In the genomic region with DNA sequence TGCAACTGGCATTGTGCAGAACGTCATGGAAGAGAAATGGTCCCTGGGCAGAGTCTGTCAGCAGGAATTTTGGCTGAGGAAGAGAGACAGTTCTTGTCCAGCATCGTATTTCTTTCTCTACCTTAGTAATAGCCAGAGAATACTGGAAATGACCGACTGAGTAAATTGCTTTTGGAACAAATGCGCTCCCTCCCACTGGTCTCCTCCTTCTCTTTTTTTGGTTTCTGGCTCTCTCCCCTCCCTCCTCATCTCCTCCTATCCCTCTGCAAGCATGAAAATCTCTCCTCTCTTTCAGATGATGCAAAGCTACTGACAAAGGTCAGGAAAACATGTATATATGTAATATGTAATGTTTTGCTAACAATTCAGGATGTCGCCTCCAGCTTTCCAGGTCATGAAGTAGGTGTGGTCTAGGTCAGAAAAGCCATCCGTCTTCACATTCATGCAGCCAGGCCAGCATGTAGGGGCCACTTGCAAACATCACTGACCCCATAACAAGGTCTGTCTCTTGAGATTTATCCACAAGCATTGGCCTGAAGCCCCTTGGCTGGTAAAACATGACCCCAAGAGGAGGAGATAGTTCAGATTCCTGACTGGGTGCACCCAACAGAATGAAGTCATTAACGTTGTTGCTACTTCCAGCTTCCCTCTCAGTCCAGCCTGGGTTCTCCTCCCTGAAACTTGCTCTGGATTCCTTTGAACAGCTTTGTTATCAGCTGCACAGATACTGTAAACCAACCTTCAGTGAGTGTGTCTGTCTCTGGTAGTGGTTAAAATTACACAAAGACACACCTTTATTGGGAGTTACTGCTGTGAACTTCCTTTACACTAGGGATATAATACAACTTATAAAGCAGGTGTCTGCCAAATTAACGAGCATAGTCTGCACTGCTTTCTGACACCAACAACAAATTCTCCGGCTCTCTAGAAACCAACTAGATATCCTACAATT, we compare ENCODE assay signal across 22 cellular contexts.
DNase-seq lines count a peak whose midpoint lies in the region; ATAC-seq and TF ChIP-seq lines count a peak whose summit lies in the region.
"Had no signal": no experiment of that assay in that cellular context is flagged by ENCODE, and none has a peak within 500 bp of the region (broad histone marks: within the 10 kb centered on the region; RNA-seq: fewer than 3 reads in every experiment).

No MANE protein-coding gene starts in this region.

- no peaks in the 10 kb centered on the region for H3K27me3 Mint-ChIP-seq in endodermal cell (ENCODE audit: insufficient read depth)
- no peaks in the 10 kb centered on the region for H3K27me3 Mint-ChIP-seq in CD8-positive, alpha-beta T cell (ENCODE audit: low read depth)
- H3K27me3 Mint-ChIP-seq: CD4-positive, alpha-beta memory T cell had no signal

- H3K4me2 ChIP-seq in mesendoderm (ENCODE audit: low read length), result no peak overlapping the region
- H3K4me2 ChIP-seq: BLaER1 had no signal

- no peak overlapping the region for H3K4ac ChIP-seq in mesendoderm (ENCODE audit: low read depth, low read length)

- H3K9me3 Mint-ChIP-seq in endodermal cell, result peaks cover 17% of the 10 kb centered on the region
- peaks cover 14% of the 10 kb centered on the region for H3K9me3 Mint-ChIP-seq in CD8-positive, alpha-beta T cell

- POLR2A ChIA-PET in CD8-positive, alpha-beta T cell (lab: Charles Lee), result no interaction called here

- peaks cover 14% of the 10 kb centered on the region for H3K9me3 ChIP-seq in endodermal cell (ENCODE audit: control insufficient read depth, low read length)
- H3K9me3 ChIP-seq in aorta (ENCODE audit: control insufficient read depth, low read length), result no peaks in the 10 kb centered on the region
- no peaks in the 10 kb centered on the region for H3K9me3 ChIP-seq in CD8-positive, alpha-beta T cell (ENCODE audit: low read length)
- H3K9me3 ChIP-seq: BLaER1 had no signal

- no peak for TF ChIP-seq CTCF in endodermal cell (conservative IDR thresholded peaks at IDR 0.05)
- TF ChIP-seq CTCF in CD8-positive, alpha-beta T cell (IDR thresholded peaks at IDR 0.05), result no peak

- H3K36me3 Mint-ChIP-seq in endodermal cell (ENCODE audit: low read depth), result peaks cover 9% of the 10 kb centered on the region
- H3K36me3 Mint-ChIP-seq in CD8-positive, alpha-beta T cell, result no peaks in the 10 kb centered on the region
- H3K36me3 Mint-ChIP-seq: CD14-positive monocyte; CD4-positive, alpha-beta memory T cell had no signal

- no peak overlapping the region for H2AK5ac ChIP-seq in mesendoderm (ENCODE audit: low read length)

- WGBS in endodermal cell (ENCODE audit: insufficient coverage in 1 of 2, insufficient read length in 1 of 2), 2 experiments, result 88 to 94% methylated on average over 5 to 9 of the region's 9 CpGs
- WGBS in mesendoderm (ENCODE audit: extremely low coverage, insufficient coverage, low lambda C conversion rate), result no CpG with 5 or more reads among the region's 9 CpGs
- WGBS in aorta, 2 donors, result 35 to 51% methylated on average over 9 of the region's 9 CpGs

- ATAC-seq in aorta (ENCODE audit: low FRiP score), result peak; percentile 41
- ATAC-seq in GM19328 (IDR thresholded peaks at IDR 0.05; ENCODE audit: unreplicated experiment), result no peak
- no peak for ATAC-seq in CD8-positive, alpha-beta T cell
- ATAC-seq in GM18519 (IDR thresholded peaks at IDR 0.05; ENCODE audit: low FRiP score, unreplicated experiment), result no peak
- ATAC-seq: HCT116 had no signal

- H3K18ac ChIP-seq in mesendoderm (ENCODE audit: low read length), result peak overlapping the region; percentile 87

- H2BK120ac ChIP-seq in mesendoderm (ENCODE audit: low read depth, low read length), result no peak overlapping the region

- intact Hi-C loops in posterior vena cava (cut with DNase I) (no loop called here), aorta (cut with DNase I) (no loop called here)
- intact Hi-C loops in CD8-positive, alpha-beta T cell (cut with DNase I, micrococcal nuclease), result no loop called here

- no peak overlapping the region for H4K8ac ChIP-seq in mesendoderm (ENCODE audit: low read depth, low read length)

- no peak overlapping the region for H3K23ac ChIP-seq in mesendoderm (ENCODE audit: low read length)

- H3K4me1 Mint-ChIP-seq in endodermal cell, result peaks cover 34% of the 10 kb centered on the region
- no peaks in the 10 kb centered on the region for H3K4me1 Mint-ChIP-seq in CD8-positive, alpha-beta T cell (ENCODE audit: low read depth)
- H3K4me1 Mint-ChIP-seq: CD14-positive monocyte; CD4-positive, alpha-beta memory T cell had no signal

- H2BK15ac ChIP-seq in mesendoderm (replicated peaks; ENCODE audit: low read depth), result no peak overlapping the region

- no peak overlapping the region for H4K5ac ChIP-seq in mesendoderm (ENCODE audit: low read length)

- H3K36me3 ChIP-seq in endodermal cell (ENCODE audit: control insufficient read depth, insufficient read depth, low read length) (no peaks in the 10 kb centered on the region), mesendoderm (ENCODE audit: control insufficient read depth, insufficient read depth, low read length) (no peaks in the 10 kb centered on the region), aorta (ENCODE audit: control insufficient read depth in 1 of 2, insufficient read depth in 2 of 2, low read length in 1 of 2) (no peaks in the 10 kb centered on the region)
- H3K36me3 ChIP-seq in CD8-positive, alpha-beta T cell (ENCODE audit: insufficient read depth, low read length), result no peaks in the 10 kb centered on the region
- H3K36me3 ChIP-seq: BLaER1 had no signal

- no peaks in the 10 kb centered on the region for H3K79me1 ChIP-seq in mesendoderm (ENCODE audit: low read length)

- H3K79me2 ChIP-seq in mesendoderm (ENCODE audit: control insufficient read depth, insufficient read depth, low read length), result no peaks in the 10 kb centered on the region

- no peak overlapping the region for H3K56ac ChIP-seq in mesendoderm (ENCODE audit: low read length)

- peak overlapping the region; percentile 27 for H2BK5ac ChIP-seq in mesendoderm (ENCODE audit: low read length)

- peak overlapping the region; percentile 24 for H3K27ac Mint-ChIP-seq in endodermal cell
- H3K27ac Mint-ChIP-seq in CD8-positive, alpha-beta T cell, result no peak overlapping the region
- H3K27ac Mint-ChIP-seq: CD14-positive monocyte, HFFc6 had no signal

- H3K4me3 ChIP-seq in endodermal cell (ENCODE audit: low read length) (peak overlapping the region; percentile 78), mesendoderm (ENCODE audit: low read length) (no peak overlapping the region), aorta (ENCODE audit: low read length in 2 of 2) (no peak overlapping the region)
- no peak overlapping the region for H3K4me3 ChIP-seq in CD8-positive, alpha-beta T cell (ENCODE audit: low read depth, low read length)
- H3K4me3 ChIP-seq: BLaER1 had no signal

- H3K9ac ChIP-seq in endodermal cell (ENCODE audit: extremely low read depth, low read length, poor library complexity, severe bottlenecking), result no peak overlapping the region
- H3K9ac ChIP-seq in mesendoderm (ENCODE audit: low read length), result no peak overlapping the region
- H3K9ac ChIP-seq: BLaER1 had no signal

- H3K27ac ChIP-seq in endodermal cell (ENCODE audit: low read depth, low read length), result no peak overlapping the region
- no peak overlapping the region for H3K27ac ChIP-seq in mesendoderm (ENCODE audit: low read depth, low read length)
- no peak overlapping the region for H3K27ac ChIP-seq in aorta (ENCODE audit: low read depth in 1 of 2, low read length in 2 of 2)
- H3K27ac ChIP-seq in CD8-positive, alpha-beta T cell (ENCODE audit: low read depth, low read length), result no peak overlapping the region
- H3K27ac ChIP-seq: BLaER1, HL-60 had no signal

- H3K27me3 ChIP-seq in endodermal cell (ENCODE audit: control insufficient read depth, insufficient read depth, low read length, poor library complexity, severe bottlenecking) (no peaks in the 10 kb centered on the region), mesendoderm (ENCODE audit: insufficient read depth, low read length, poor library complexity) (no peaks in the 10 kb centered on the region), aorta (ENCODE audit: control insufficient read depth in 1 of 2, insufficient read depth in 2 of 2, low read length in 1 of 2) (no peaks in the 10 kb centered on the region)
- H3K27me3 ChIP-seq in CD8-positive, alpha-beta T cell (ENCODE audit: insufficient read depth, low read length), result no peaks in the 10 kb centered on the region
- H3K27me3 ChIP-seq: BLaER1 had no signal

- CTCF ChIA-PET in CD8-positive, alpha-beta T cell (lab: Charles Lee), result no interaction called here

- no peak overlapping the region for H3K4me3 Mint-ChIP-seq in endodermal cell
- H3K4me3 Mint-ChIP-seq in CD8-positive, alpha-beta T cell, result no peak overlapping the region
- H3K4me3 Mint-ChIP-seq: CD14-positive monocyte; CD4-positive, alpha-beta memory T cell; HFFc6 had no signal

- H3K4me1 ChIP-seq in endodermal cell (ENCODE audit: control insufficient read depth, insufficient read depth, low read length) (peaks cover 12% of the 10 kb centered on the region), mesendoderm (ENCODE audit: control insufficient read depth, low read depth, low read length) (peaks cover 5% of the 10 kb centered on the region), aorta (ENCODE audit: control insufficient read depth in 1 of 2, insufficient read depth in 2 of 2, low read length in 2 of 2) (no peaks in the 10 kb centered on the region)
- H3K4me1 ChIP-seq in CD8-positive, alpha-beta T cell (ENCODE audit: insufficient read depth, low read length), result no peaks in the 10 kb centered on the region
- H3K4me1 ChIP-seq: BLaER1 had no signal

- DNase-seq in endodermal cell, result no peak
- DNase-seq in mesendoderm, result no peak
- DNase-seq in posterior vena cava (ENCODE audit: low spot score), result peak; percentile 70
- DNase-seq in aorta, result peak in 1 of 2 donors; percentile 35
- DNase-seq in CD8-positive, alpha-beta T cell, result no peak
- DNase-seq: 8988T; CD4-positive, alpha-beta memory T cell; COR-L47; DMS 273 treated with DMSO at 0.1 percent for 48 hours; DMS53; DND-41; EL; GOT3; H7; HFFc6; IMR-90 had no signal
